25 cellular contexts compared by ENCODE assay signal in the genomic region with DNA sequence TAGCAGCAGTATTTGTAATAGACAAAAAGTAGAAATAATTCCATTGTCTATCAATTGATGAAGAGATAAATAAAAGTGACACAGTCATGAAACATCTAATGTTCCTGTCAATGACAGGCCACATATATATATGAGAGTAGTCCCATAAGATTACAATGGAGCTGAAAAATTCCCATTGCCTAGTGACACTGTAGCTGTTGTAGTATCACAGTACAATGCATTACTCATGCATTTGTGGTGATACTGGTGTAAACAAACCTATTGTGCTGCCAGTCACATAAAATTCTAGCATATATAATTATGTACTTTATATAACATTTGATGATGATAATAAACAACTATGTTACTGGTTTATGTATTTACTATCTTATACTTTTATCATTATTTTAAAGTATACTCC.
"Had no signal": no experiment of that assay in that cellular context is flagged by ENCODE, and none has a peak within 500 bp of the region (broad histone marks: within the 10 kb centered on the region; RNA-seq: fewer than 3 reads in every experiment).

No MANE protein-coding gene starts in this region.

- H3K4me1 Mint-ChIP-seq: activated CD4-positive, alpha-beta T cell treated with anti-CD3 and anti-CD28 coated beads, Interleukin-2, amount 10 ng/mL, durations not matched to agents 24 days and 14 days; activated CD8-positive, alpha-beta memory T cell treated with anti-CD3 and anti-CD28 coated beads, Interleukin-2, amount 10 ng/mL, durations not matched to agents 7 days and 5 days; activated naive CD4-positive, alpha-beta T cell treated with anti-CD3 and anti-CD28 coated beads, Interleukin-2, amount 10 ng/mL, durations not matched to agents 7 days and 5 days; naive thymus-derived CD4-positive, alpha-beta T cell; neural crest cell; stimulated activated naive B cell treated with anti-CD40 and anti-IgM and Interleukin-4, amounts not matched to agents 10 μg/mL and 1 μg/mL and 100 μg/mL, for 72 hours; T-helper 17 cell had no signal

- H3K27ac ChIP-seq: esophagus squamous epithelium, lower lobe of right lung, transverse colon, VCaP had no signal

- H3K4me1 ChIP-seq: esophagus squamous epithelium, lower lobe of right lung, transverse colon had no signal

- H3K27me3 ChIP-seq: esophagus squamous epithelium, transverse colon had no signal

- FAIRE-seq: urothelium cell line had no signal

- H3K36me3 ChIP-seq: esophagus squamous epithelium, lower lobe of right lung, transverse colon had no signal

- H3K4me3 ChIP-seq: esophagus squamous epithelium, lower lobe of right lung, transverse colon had no signal

- H3K9me3 Mint-ChIP-seq: activated CD4-positive, alpha-beta T cell treated with anti-CD3 and anti-CD28 coated beads, Interleukin-2, amount 10 ng/mL, durations not matched to agents 24 days and 14 days; activated naive CD4-positive, alpha-beta T cell treated with anti-CD3 and anti-CD28 coated beads, Interleukin-2, amount 10 ng/mL, durations not matched to agents 7 days and 5 days; neural crest cell; stimulated activated naive B cell treated with anti-CD40 and anti-IgM and Interleukin-4, amounts not matched to agents 10 μg/mL and 1 μg/mL and 100 μg/mL, for 72 hours had no signal

- H3K9me3 ChIP-seq: esophagus squamous epithelium, lower lobe of right lung, transverse colon had no signal

- ATAC-seq: activated CD4-positive, CD25-positive, alpha-beta regulatory T cell treated with anti-CD3 and anti-CD28 coated beads, Interleukin-2, amount 50 U/mL, for 24 hours; activated CD8-positive, alpha-beta memory T cell treated with anti-CD3 and anti-CD28 coated beads, Interleukin-2, amount 10 ng/mL, durations not matched to agents 7 days and 5 days; activated CD8-positive, alpha-beta T cell treated with anti-CD3 and anti-CD28 coated beads for 36 hours; left lobe of liver; lower lobe of right lung; naive thymus-derived CD4-positive, alpha-beta T cell; sciatic nerve; stimulated activated naive B cell treated with anti-CD40 and anti-IgM and Interleukin-4, amounts not matched to agents 10 μg/mL and 1 μg/mL and 100 μg/mL, for 72 hours; T-helper 17 cell had no signal

- DNase-seq: activated CD4-positive, alpha-beta T cell treated with anti-CD3 and anti-CD28 coated beads, Interleukin-2, amount 10 ng/mL, durations not matched to agents 24 days and 14 days; activated CD8-positive, alpha-beta memory T cell treated with anti-CD3 and anti-CD28 coated beads, Interleukin-2, amount 10 ng/mL, durations not matched to agents 7 days and 5 days; activated CD8-positive, alpha-beta T cell treated with anti-CD3 and anti-CD28 coated beads for 36 hours; activated effector memory CD4-positive, alpha-beta T cell treated with anti-CD3 and anti-CD28 coated beads, Interleukin-2, amount 50 U/mL, for 16 hours; activated naive CD4-positive, alpha-beta T cell treated with anti-CD3 and anti-CD28 coated beads, Interleukin-2, amount 10 ng/mL, durations not matched to agents 7 days and 5 days; activated T-cell treated with anti-CD3 and anti-CD28 coated beads for 4 hours; central memory CD4-positive, alpha-beta T cell; effector memory CD4-positive, alpha-beta T cell; esophagus squamous epithelium; foreskin fibroblast; lower lobe of right lung; naive thymus-derived CD4-positive, alpha-beta T cell; occipital lobe; posterior cingulate gyrus; stimulated activated CD4-positive, alpha-beta T cell treated with anti-CD3 and anti-CD28 coated beads, Interleukin-2, amount 100 ng/mL, for 48 hours; stimulated activated CD8-positive, alpha-beta memory T cell treated with anti-CD3 and anti-CD28 coated beads, Interleukin-4, amount 100 ng/mL, for 48 hours; stimulated activated naive B cell treated with anti-CD40 and anti-IgM and Interleukin-4, amounts not matched to agents 10 μg/mL and 1 μg/mL and 100 μg/mL, for 72 hours; T-helper 17 cell; transverse colon had no signal

- H3K27ac Mint-ChIP-seq: activated CD4-positive, alpha-beta T cell treated with anti-CD3 and anti-CD28 coated beads, Interleukin-2, amount 10 ng/mL, durations not matched to agents 24 days and 14 days; activated CD8-positive, alpha-beta memory T cell treated with anti-CD3 and anti-CD28 coated beads, Interleukin-2, amount 10 ng/mL, durations not matched to agents 7 days and 5 days; activated CD8-positive, alpha-beta T cell treated with anti-CD3 and anti-CD28 coated beads for 36 hours; activated naive CD4-positive, alpha-beta T cell treated with anti-CD3 and anti-CD28 coated beads, Interleukin-2, amount 10 ng/mL, durations not matched to agents 7 days and 5 days; naive thymus-derived CD4-positive, alpha-beta T cell; stimulated activated naive B cell treated with anti-CD40 and anti-IgM and Interleukin-4, amounts not matched to agents 10 μg/mL and 1 μg/mL and 100 μg/mL, for 72 hours; T-helper 17 cell had no signal

- H3K36me3 Mint-ChIP-seq: activated CD8-positive, alpha-beta memory T cell treated with anti-CD3 and anti-CD28 coated beads, Interleukin-2, amount 10 ng/mL, durations not matched to agents 7 days and 5 days; activated naive CD4-positive, alpha-beta T cell treated with anti-CD3 and anti-CD28 coated beads, Interleukin-2, amount 10 ng/mL, durations not matched to agents 7 days and 5 days; naive thymus-derived CD4-positive, alpha-beta T cell; stimulated activated naive B cell treated with anti-CD40 and anti-IgM and Interleukin-4, amounts not matched to agents 10 μg/mL and 1 μg/mL and 100 μg/mL, for 72 hours had no signal

- H3K4me3 Mint-ChIP-seq: activated CD4-positive, alpha-beta T cell treated with anti-CD3 and anti-CD28 coated beads, Interleukin-2, amount 10 ng/mL, durations not matched to agents 24 days and 14 days; activated CD8-positive, alpha-beta memory T cell treated with anti-CD3 and anti-CD28 coated beads, Interleukin-2, amount 10 ng/mL, durations not matched to agents 7 days and 5 days; activated CD8-positive, alpha-beta T cell treated with anti-CD3 and anti-CD28 coated beads for 36 hours; activated naive CD4-positive, alpha-beta T cell treated with anti-CD3 and anti-CD28 coated beads, Interleukin-2, amount 10 ng/mL, durations not matched to agents 7 days and 5 days; naive thymus-derived CD4-positive, alpha-beta T cell; neural crest cell; stimulated activated naive B cell treated with anti-CD40 and anti-IgM and Interleukin-4, amounts not matched to agents 10 μg/mL and 1 μg/mL and 100 μg/mL, for 72 hours; T-helper 17 cell had no signal

- H3K27me3 Mint-ChIP-seq: activated CD4-positive, alpha-beta T cell treated with anti-CD3 and anti-CD28 coated beads, Interleukin-2, amount 10 ng/mL, durations not matched to agents 24 days and 14 days; activated CD8-positive, alpha-beta memory T cell treated with anti-CD3 and anti-CD28 coated beads, Interleukin-2, amount 10 ng/mL, durations not matched to agents 7 days and 5 days; activated CD8-positive, alpha-beta T cell treated with anti-CD3 and anti-CD28 coated beads for 36 hours; activated naive CD4-positive, alpha-beta T cell treated with anti-CD3 and anti-CD28 coated beads, Interleukin-2, amount 10 ng/mL, durations not matched to agents 7 days and 5 days; naive thymus-derived CD4-positive, alpha-beta T cell; stimulated activated naive B cell treated with anti-CD40 and anti-IgM and Interleukin-4, amounts not matched to agents 10 μg/mL and 1 μg/mL and 100 μg/mL, for 72 hours; T-helper 17 cell had no signal
